ENCODE assay signal across 1 cellular context in genomic region chr11:35006389-35007128, GRCh38.
TF ChIP-seq lines count a peak whose summit lies in the region.

No MANE protein-coding gene starts in this region.

TF ChIP-seq in GM12878, 131 proteins besides CTCF, POLR2A, EP300 and RAD21 (continued from another document):
- no peak for TF ChIP-seq ZNF592 (IDR thresholded peaks at IDR 0.05)
- TF ChIP-seq CHD1 (IDR thresholded peaks at IDR 0.05; ENCODE audit: low read depth, low read length): 0 out of 2 replicates have a peak, but pooled peaks have one; percentile 30
- peak; percentile 98 for TF ChIP-seq FOXM1 (IDR thresholded peaks at IDR 0.05; ENCODE audit: low read depth, low read length)
- peak; percentile 99 for TF ChIP-seq IKZF2 (IDR thresholded peaks at IDR 0.05)
- TF ChIP-seq ZSCAN29 (IDR thresholded peaks at IDR 0.05): no peak
- TF ChIP-seq MTA3 (IDR thresholded peaks at IDR 0.05; ENCODE audit: borderline replicate concordance, low read length): peak; percentile 85; the same call in 1 of the 2 replicates
- no peak for TF ChIP-seq ZZZ3 (IDR thresholded peaks at IDR 0.05; ENCODE audit: control insufficient read depth, insufficient read length, low read depth)
- no peak for TF ChIP-seq RB1 (IDR thresholded peaks at IDR 0.05; ENCODE audit: borderline replicate concordance)
- no peak for TF ChIP-seq KAT2A (conservative IDR thresholded peaks at IDR 0.05; ENCODE audit: control insufficient read depth, low read depth, low read length)
- peak; percentile 62 for TF ChIP-seq RELA (IDR thresholded peaks at IDR 0.05; ENCODE audit: borderline replicate concordance, partially characterized antibody)
- peak; percentile 97 for TF ChIP-seq MTA2 (IDR thresholded peaks at IDR 0.05; ENCODE audit: low read depth)
- peak; percentile 84 for TF ChIP-seq TCF3 (IDR thresholded peaks at IDR 0.05; ENCODE audit: borderline replicate concordance, insufficient read depth, low read depth, low read length)
- TF ChIP-seq POU2F2 (IDR thresholded peaks at IDR 0.05; ENCODE audit: borderline replicate concordance, low read depth, low read length): peak; percentile 93
- TF ChIP-seq SREBF2 (IDR thresholded peaks at IDR 0.05; ENCODE audit: low read length): no peak
- peak; percentile 92 for TF ChIP-seq CREM (IDR thresholded peaks at IDR 0.05; ENCODE audit: low read depth)
- peak; percentile 87 for TF ChIP-seq MLLT1 (IDR thresholded peaks at IDR 0.05)
- no peak for TF ChIP-seq HDAC2 (IDR thresholded peaks at IDR 0.05)
- peak; percentile 94; the same call in 1 of the 2 replicates for TF ChIP-seq CBX5 (IDR thresholded peaks at IDR 0.05; ENCODE audit: low read depth)
- peak; percentile 83 for TF ChIP-seq ZNF217 (IDR thresholded peaks at IDR 0.05)
- no peak; the same call in 1 of the 2 replicates for TF ChIP-seq ASH2L (IDR thresholded peaks at IDR 0.05; ENCODE audit: borderline replicate concordance, low read depth)
- TF ChIP-seq BCL11A (IDR thresholded peaks at IDR 0.05; ENCODE audit: low read depth, low read length): peak; percentile 99
- TF ChIP-seq ZBED1 (IDR thresholded peaks at IDR 0.05; ENCODE audit: borderline replicate concordance): peak; percentile 86
- no peak for TF ChIP-seq YBX1 (IDR thresholded peaks at IDR 0.05)
- peak; percentile 84 for TF ChIP-seq NR2F1 (conservative IDR thresholded peaks at IDR 0.05)
- no peak for TF ChIP-seq USF1 (IDR thresholded peaks at IDR 0.05; ENCODE audit: borderline replicate concordance, extremely low read length, insufficient read depth, low read depth, low read length)
- peak in 1 of 2 experiments; percentile 100; a peak in 2 of 4 replicates for TF ChIP-seq ETV6 (conservative IDR thresholded peaks at IDR 0.05 in 1 of 2, IDR thresholded peaks at IDR 0.05 in 1 of 2; ENCODE audit: borderline replicate concordance in 1 of 2, low read depth in 1 of 2)
- no peak for TF ChIP-seq FOXK2 (IDR thresholded peaks at IDR 0.05)
- TF ChIP-seq SREBF1 (IDR thresholded peaks at IDR 0.05; ENCODE audit: low read length): no peak
- no peak for TF ChIP-seq ZNF384 (IDR thresholded peaks at IDR 0.05; ENCODE audit: borderline replicate concordance, low read depth, low read length)
- TF ChIP-seq CREB1 (IDR thresholded peaks at IDR 0.05; ENCODE audit: low read depth): peak; percentile 62
- TF ChIP-seq SUPT20H (IDR thresholded peaks at IDR 0.05; ENCODE audit: borderline replicate concordance, control insufficient read depth, low read depth, low read length): no peak
- no peak for TF ChIP-seq ESRRA (IDR thresholded peaks at IDR 0.05; ENCODE audit: low read length)
- TF ChIP-seq GATAD2B (conservative IDR thresholded peaks at IDR 0.05; ENCODE audit: low read depth): peak; percentile 88
- no peak for TF ChIP-seq ATF3 (IDR thresholded peaks at IDR 0.05; ENCODE audit: borderline replicate concordance, extremely low read depth, low read depth, low read length)
- TF ChIP-seq DPF2 (IDR thresholded peaks at IDR 0.05): peak; percentile 97
- TF ChIP-seq HDGF (IDR thresholded peaks at IDR 0.05): no peak
- no peak for TF ChIP-seq MYB (IDR thresholded peaks at IDR 0.05; ENCODE audit: borderline replicate concordance, low read depth, low read length)
- TF ChIP-seq JUNB (IDR thresholded peaks at IDR 0.05): peak; percentile 93
- TF ChIP-seq PRDM15 (CRISPR knock-in tag; IDR thresholded peaks at IDR 0.05): no peak
- TF ChIP-seq TCF7 (IDR thresholded peaks at IDR 0.05; ENCODE audit: borderline replicate concordance): peak; percentile 87
- TF ChIP-seq STAT3 (IDR thresholded peaks at IDR 0.05; ENCODE audit: low read depth, low read length): peak; percentile 80; the same call in 1 of the 2 replicates
- peak; percentile 90 for TF ChIP-seq RELB (IDR thresholded peaks at IDR 0.05; ENCODE audit: low read depth)
- TF ChIP-seq HSF1 (IDR thresholded peaks at IDR 0.05; ENCODE audit: low read depth, low read length): no peak
- peak in 1 of 2 experiments; percentile 61; a peak in 1 of 4 replicates for TF ChIP-seq SRF (IDR thresholded peaks at IDR 0.05; ENCODE audit: low read depth in 2 of 2, low read length in 2 of 2)
- peak; percentile 86; the same call in 1 of the 2 replicates for TF ChIP-seq JUND (IDR thresholded peaks at IDR 0.05; ENCODE audit: low read depth, low read length)
- peak; percentile 99 for TF ChIP-seq NFIC (IDR thresholded peaks at IDR 0.05; ENCODE audit: low read depth, low read length)
